15 cellular contexts compared by ENCODE assay signal in genomic region chr16:47310792-47311211, GRCh38.
DNase-seq lines count a peak whose midpoint lies in the region; ATAC-seq and TF ChIP-seq lines count a peak whose summit lies in the region.
"Had no signal": no experiment of that assay in that cellular context is flagged by ENCODE, and none has a peak within 500 bp of the region (broad histone marks: within the 10 kb centered on the region; RNA-seq: fewer than 3 reads in every experiment).

No MANE protein-coding gene starts in this region.

- DNase-seq in Karpas-422, result peak; percentile 63
- no peak for DNase-seq in gastrocnemius medialis
- no peak for DNase-seq in neuronal stem cell (ENCODE audit: low spot score)
- DNase-seq in NCI-H1092 treated with DMSO at 0.1 percent for 48 hours (lab: John Stamatoyannopoulos, UW), result no peak
- no peak for DNase-seq in anterior cingulate cortex (lab: John Stamatoyannopoulos, UW)
- DNase-seq: activated CD8-positive, alpha-beta memory T cell treated with anti-CD3 and anti-CD28 coated beads, Interleukin-2, amount 50 U/mL, for 48 hours; activated naive CD4-positive, alpha-beta T cell treated with anti-CD3 and anti-CD28 coated beads, Interleukin-2, amount 10 ng/mL, durations not matched to agents 7 days and 5 days; DND-41; mesenchymal stem cell; NCI-H1105; NCI-H345; PC-3; stimulated activated naive CD8-positive, alpha-beta T cell treated with anti-CD3 and anti-CD28 coated beads, Interleukin-15, amount 100 ng/mL, for 72 hours had no signal

- H2AK5ac ChIP-seq in neuronal stem cell (ENCODE audit: low read depth, low read length), result no peak overlapping the region

- H4K91ac ChIP-seq in neuronal stem cell (ENCODE audit: low read depth, low read length, poor library complexity), result no peak overlapping the region

- WGBS in neuronal stem cell (ENCODE audit: extremely low coverage in 2 of 2, insufficient read length in 2 of 2, insufficient replicate concordance in 1 of 2), 2 donors, result no CpG with 5 or more reads among the region's 1 CpG

- H2BK12ac ChIP-seq in neuronal stem cell (ENCODE audit: low read length), result no peak overlapping the region

- TF ChIP-seq CTCF in gastrocnemius medialis (IDR thresholded peaks at IDR 0.05 in 4 of 5, conservative IDR thresholded peaks at IDR 0.05 in 1 of 5), result no peak

- no peak overlapping the region for H4K8ac ChIP-seq in neuronal stem cell (ENCODE audit: low read depth, low read length)

- H3K9ac ChIP-seq in Karpas-422 (ENCODE audit: low read length) (no peak overlapping the region), neuronal stem cell (ENCODE audit: low read depth, low read length, poor library complexity) (no peak overlapping the region)

- no peak overlapping the region for H3K23ac ChIP-seq in neuronal stem cell (ENCODE audit: low read depth, low read length, poor library complexity)

- H3K27ac ChIP-seq in Karpas-422 (ENCODE audit: low read length) (peak overlapping the region; percentile 73), gastrocnemius medialis (peak overlapping the region in 3 of 4 donors; percentile 45 to 80 (median 77)), neuronal stem cell (replicated peaks; ENCODE audit: low read length) (no peak overlapping the region)

- H3K9me3 ChIP-seq in Karpas-422 (ENCODE audit: low read length) (no peaks in the 10 kb centered on the region), gastrocnemius medialis (no peaks in the 10 kb centered on the region), neuronal stem cell (replicated peaks in 1 of 2; ENCODE audit: control insufficient read depth in 2 of 2, insufficient read depth in 1 of 2, low read depth in 1 of 2, low read length in 2 of 2) (no peaks in the 10 kb centered on the region)

- in situ Hi-C loops in gastrocnemius medialis (cut with MboI; ENCODE audit: low sequenced_read_pairs in 4 of 4), result no loop called here

- peaks cover 11% of the 10 kb centered on the region; the same call in 1 of the 2 replicates for H3K79me2 ChIP-seq in Karpas-422 (ENCODE audit: low read length)

- ATAC-seq in GM19023 (IDR thresholded peaks at IDR 0.05; ENCODE audit: unreplicated experiment), result peak; percentile 62
- peak; percentile 79 for ATAC-seq in HG02852 (IDR thresholded peaks at IDR 0.05; ENCODE audit: unreplicated experiment)
- ATAC-seq in gastrocnemius medialis, result no peak
- ATAC-seq: PC-3; stimulated activated naive CD8-positive, alpha-beta T cell treated with anti-CD3 and anti-CD28 coated beads, Interleukin-15, amount 100 ng/mL, for 72 hours had no signal

- H3K18ac ChIP-seq in neuronal stem cell (ENCODE audit: low read length), result no peak overlapping the region

- H3K14ac ChIP-seq in neuronal stem cell (ENCODE audit: low read length), result no peak overlapping the region

- H3K9me2 ChIP-seq in Karpas-422 (replicated peaks; ENCODE audit: insufficient read depth, low read length), result no peaks in the 10 kb centered on the region

- no peak overlapping the region for H2BK5ac ChIP-seq in neuronal stem cell (ENCODE audit: low read length)

- no peak for TF ChIP-seq POLR2A in gastrocnemius medialis (IDR thresholded peaks at IDR 0.05)

- H3K79me1 ChIP-seq in neuronal stem cell (ENCODE audit: low read depth, low read length), result no peaks in the 10 kb centered on the region

- no peak overlapping the region for H3K4me3 ChIP-seq in Karpas-422 (ENCODE audit: low read length)
- no peak overlapping the region for H3K4me3 ChIP-seq in gastrocnemius medialis
- H3K4me3 ChIP-seq in neuronal stem cell (ENCODE audit: low read length in 2 of 2), result no peak overlapping the region

- H3K36me3 ChIP-seq in Karpas-422 (ENCODE audit: insufficient read depth, low read length) (peaks cover 12% of the 10 kb centered on the region; the same call in 1 of the 2 replicates), gastrocnemius medialis (no peaks in the 10 kb centered on the region), neuronal stem cell (replicated peaks in 1 of 2; ENCODE audit: control insufficient read depth in 2 of 2, insufficient read depth in 2 of 2, low read length in 2 of 2) (peaks cover 0 to 13% of the 10 kb centered on the region in 2 donors)

- H2BK120ac ChIP-seq in neuronal stem cell (ENCODE audit: low read depth, low read length), result no peak overlapping the region

- no peak overlapping the region for H2BK15ac ChIP-seq in neuronal stem cell (ENCODE audit: low read length)

- H2AFZ ChIP-seq in Karpas-422 (ENCODE audit: low read length) (no peak overlapping the region), neuronal stem cell (ENCODE audit: low read length) (no peak overlapping the region)

- no peaks in the 10 kb centered on the region for H4K20me1 ChIP-seq in Karpas-422 (ENCODE audit: insufficient read depth, low read depth, low read length)

- H3K4me1 ChIP-seq in Karpas-422 (ENCODE audit: low read length) (peaks cover 47% of the 10 kb centered on the region), gastrocnemius medialis (peaks cover 43 to 53% of the 10 kb centered on the region in 2 donors), neuronal stem cell (ENCODE audit: control insufficient read depth in 2 of 2, insufficient read depth in 1 of 2, low read depth in 1 of 2, low read length in 2 of 2) (peaks cover 0 to 6% of the 10 kb centered on the region in 2 donors)

- intact Hi-C loops in gastrocnemius medialis (cut with DNase I; ENCODE audit: low total_unique reads), result loop anchor here (10.0 kb wide), 1 partner anchor 1254 kb away; no protein-coding TSS in a partner anchor

- H3K4me2 ChIP-seq in Karpas-422 (ENCODE audit: low read depth, low read length, poor library complexity, severe bottlenecking) (peak overlapping the region; percentile 49), neuronal stem cell (ENCODE audit: insufficient read depth, low read length, poor library complexity, severe bottlenecking) (no peak overlapping the region)

- no peak overlapping the region for H3K4ac ChIP-seq in neuronal stem cell (ENCODE audit: low read length)

- H3K27me3 ChIP-seq in Karpas-422 (ENCODE audit: low read length) (no peaks in the 10 kb centered on the region), gastrocnemius medialis (no peaks in the 10 kb centered on the region), neuronal stem cell (ENCODE audit: control insufficient read depth in 3 of 3, insufficient read depth in 3 of 3, low read depth in 1 of 3, low read length in 3 of 3) (no peaks in the 10 kb centered on the region)

Comparison
In these comparisons a context has a peak if more than half of its experiments do, and no peak if none do; other contexts are left out.
1. ATAC-seq: peak in GM19023 (single experiment) and HG02852 (single experiment); none in gastrocnemius medialis (0 of 2).